1 cellular context compared by ENCODE assay signal in genomic region chr1:70546726-70547125, GRCh38.
TF ChIP-seq lines count a peak whose summit lies in the region.

No MANE protein-coding gene starts in this region.

TF ChIP-seq in WTC11, 78 proteins besides CTCF, POLR2A, EP300 and RAD21:
- TF ChIP-seq, protein P1, sequence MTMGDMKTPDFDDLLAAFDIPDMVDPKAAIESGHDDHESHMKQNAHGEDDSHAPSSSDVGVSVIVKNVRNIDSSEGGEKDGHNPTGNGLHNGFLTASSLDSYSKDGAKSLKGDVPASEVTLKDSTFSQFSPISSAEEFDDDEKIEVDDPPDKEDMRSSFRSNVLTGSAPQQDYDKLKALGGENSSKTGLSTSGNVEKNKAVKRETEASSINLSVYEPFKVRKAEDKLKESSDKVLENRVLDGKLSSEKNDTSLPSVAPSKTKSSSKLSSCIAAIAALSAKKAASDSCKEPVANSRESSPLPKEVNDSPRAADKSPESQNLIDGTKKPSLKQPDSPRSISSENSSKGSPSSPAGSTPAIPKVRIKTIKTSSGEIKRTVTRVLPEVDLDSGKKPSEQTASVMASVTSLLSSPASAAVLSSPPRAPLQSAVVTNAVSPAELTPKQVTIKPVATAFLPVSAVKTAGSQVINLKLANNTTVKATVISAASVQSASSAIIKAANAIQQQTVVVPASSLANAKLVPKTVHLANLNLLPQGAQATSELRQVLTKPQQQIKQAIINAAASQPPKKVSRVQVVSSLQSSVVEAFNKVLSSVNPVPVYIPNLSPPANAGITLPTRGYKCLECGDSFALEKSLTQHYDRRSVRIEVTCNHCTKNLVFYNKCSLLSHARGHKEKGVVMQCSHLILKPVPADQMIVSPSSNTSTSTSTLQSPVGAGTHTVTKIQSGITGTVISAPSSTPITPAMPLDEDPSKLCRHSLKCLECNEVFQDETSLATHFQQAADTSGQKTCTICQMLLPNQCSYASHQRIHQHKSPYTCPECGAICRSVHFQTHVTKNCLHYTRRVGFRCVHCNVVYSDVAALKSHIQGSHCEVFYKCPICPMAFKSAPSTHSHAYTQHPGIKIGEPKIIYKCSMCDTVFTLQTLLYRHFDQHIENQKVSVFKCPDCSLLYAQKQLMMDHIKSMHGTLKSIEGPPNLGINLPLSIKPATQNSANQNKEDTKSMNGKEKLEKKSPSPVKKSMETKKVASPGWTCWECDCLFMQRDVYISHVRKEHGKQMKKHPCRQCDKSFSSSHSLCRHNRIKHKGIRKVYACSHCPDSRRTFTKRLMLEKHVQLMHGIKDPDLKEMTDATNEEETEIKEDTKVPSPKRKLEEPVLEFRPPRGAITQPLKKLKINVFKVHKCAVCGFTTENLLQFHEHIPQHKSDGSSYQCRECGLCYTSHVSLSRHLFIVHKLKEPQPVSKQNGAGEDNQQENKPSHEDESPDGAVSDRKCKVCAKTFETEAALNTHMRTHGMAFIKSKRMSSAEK (CRISPR knock-in tag; IDR thresholded peaks at IDR 0.05; ENCODE audit: borderline replicate concordance): no peak
- TF ChIP-seq RORB (CRISPR knock-in tag; IDR thresholded peaks at IDR 0.05): no peak
- TF ChIP-seq ZNF512 (CRISPR knock-in tag; IDR thresholded peaks at IDR 0.05; ENCODE audit: borderline replicate concordance): no peak
